ENCODE assay signal across 28 cellular contexts in genomic region chr1:113565621-113566020, GRCh38.
"Had no signal": no experiment of that assay in that cellular context is flagged by ENCODE, and none has a peak within 500 bp of the region (broad histone marks: within the 10 kb centered on the region; RNA-seq: fewer than 3 reads in every experiment).

No MANE protein-coding gene starts in this region.

- FAIRE-seq: endometrium, frontal cortex had no signal

- H2AFZ ChIP-seq: hepatocyte had no signal

- H3K36me3 ChIP-seq: colonic mucosa, esophagus squamous epithelium, heart left ventricle, left lung, lower lobe of right lung had no signal

- H3K27ac ChIP-seq: colonic mucosa, epithelial cell of prostate, esophagus squamous epithelium, foreskin keratinocyte, gastroesophageal sphincter, heart left ventricle, hepatocyte, left lung, lower lobe of right lung had no signal

- DNase-seq: colonic mucosa; cortex of kidney; effector CD8-positive, alpha-beta T cell; effector memory CD8-positive, alpha-beta T cell; endodermal cell; erythroblast; esophagus squamous epithelium; foreskin keratinocyte; heart left ventricle; hypothalamus; immature natural killer cell; islet precursor cell; kidney; kidney glomerular epithelial cell; left colon; left lung; left ventricle myocardium superior; lower lobe of right lung; mesendoderm; midbrain; naive B cell; naive thymus-derived CD8-positive, alpha-beta T cell had no signal

- H3K4me2 ChIP-seq: hepatocyte had no signal

- ATAC-seq: effector memory CD8-positive, alpha-beta T cell; esophagus mucosa; foreskin keratinocyte; gastroesophageal sphincter; heart left ventricle; left colon; left lung; left ventricle myocardium superior; lower lobe of right lung; naive thymus-derived CD8-positive, alpha-beta T cell had no signal

- H3K27me3 ChIP-seq: colonic mucosa, esophagus squamous epithelium, foreskin keratinocyte, gastroesophageal sphincter, heart left ventricle, hepatocyte, left lung had no signal

- H3K9me3 ChIP-seq: colonic mucosa had no signal

- H3K4me1 ChIP-seq: colonic mucosa, esophagus squamous epithelium, foreskin keratinocyte, gastroesophageal sphincter, heart left ventricle, left lung, lower lobe of right lung had no signal

- H3K4me3 ChIP-seq: colonic mucosa, esophagus squamous epithelium, gastroesophageal sphincter, heart left ventricle, hepatocyte, left lung, lower lobe of right lung had no signal
